In the genomic region with DNA sequence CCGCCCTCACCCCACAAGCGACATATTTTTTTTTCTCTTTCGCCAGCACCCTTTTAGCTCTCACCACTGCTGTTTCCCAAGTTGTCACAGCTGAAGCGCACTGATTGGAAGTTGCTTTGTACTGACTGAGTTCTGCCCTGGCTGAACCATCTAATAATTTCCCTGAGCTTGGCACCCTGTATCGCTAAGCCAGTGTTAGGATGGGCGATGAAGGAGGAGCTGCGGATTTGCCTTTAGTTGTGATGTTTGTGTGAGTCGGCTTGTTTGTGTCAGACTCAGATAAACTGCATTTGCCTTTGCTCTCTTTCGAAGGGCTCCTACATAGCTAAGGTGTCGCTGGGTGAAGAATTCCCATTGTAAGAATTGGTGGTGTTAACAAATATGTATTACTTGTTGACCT, we compare ENCODE assay signal across 9 cellular contexts. TPM values are rescaled to one million over a fixed set of nuclear protein-coding genes. Genes with fewer than 3 reads are reported as not detected.
A peak's percentile ranks its signal among the peaks of the same experiment; 100 is the strongest.
DNase-seq lines count a peak whose midpoint lies in the region; ATAC-seq, FAIRE-seq and TF ChIP-seq lines count a peak whose summit lies in the region.
"Had no signal": no experiment of that assay in that cellular context is flagged by ENCODE, and none has a peak within 500 bp of the region (broad histone marks: within the 10 kb centered on the region; RNA-seq: fewer than 3 reads in every experiment).

No MANE protein-coding gene starts in this region.

- H3K9me3 ChIP-seq in kidney (ENCODE audit: control insufficient read depth in 1 of 2, low read length in 2 of 2): no peaks in the 10 kb centered on the region
- H3K9me3 ChIP-seq in stomach: no peaks in the 10 kb centered on the region

- FAIRE-seq in kidney (lab: Jason Lieb, UNC): no peak

- peak overlapping the region; percentile 81 for H3K4me3 Mint-ChIP-seq in activated CD4-positive, alpha-beta T cell treated with anti-CD3 and anti-CD28 coated beads, Interleukin-2, amount 10 ng/mL, durations not matched to agents 7 days and 5 days
- H3K4me3 Mint-ChIP-seq in activated T-helper 2 cell treated with anti-CD3 and anti-CD28 coated beads, Interferon-gamma antibody, Interleukin-2, Interleukin-4, amounts not matched to agents 10 μg/mL and 5 μg/mL and 100 μg/mL, durations not matched to agents 14 hours and 24 hours and 36 hours (ENCODE audit: low read depth): peak overlapping the region; percentile 75

- H3K4me1 Mint-ChIP-seq in activated CD4-positive, alpha-beta T cell treated with anti-CD3 and anti-CD28 coated beads, Interleukin-2, amount 10 ng/mL, durations not matched to agents 7 days and 5 days: peaks cover 42% of the 10 kb centered on the region
- H3K4me1 Mint-ChIP-seq in activated T-helper 2 cell treated with anti-CD3 and anti-CD28 coated beads, Interferon-gamma antibody, Interleukin-2, Interleukin-4, amounts not matched to agents 10 μg/mL and 5 μg/mL and 100 μg/mL, durations not matched to agents 14 hours and 24 hours and 36 hours (ENCODE audit: low read depth): peaks cover 43% of the 10 kb centered on the region

- peak overlapping the region in 1 of 2 donors; percentile 47 for H3K9ac ChIP-seq in kidney (ENCODE audit: low read length in 2 of 2)

- H3K36me3 Mint-ChIP-seq in activated CD4-positive, alpha-beta T cell treated with anti-CD3 and anti-CD28 coated beads, Interleukin-2, amount 10 ng/mL, durations not matched to agents 7 days and 5 days (ENCODE audit: low read depth): peaks cover 5% of the 10 kb centered on the region
- H3K36me3 Mint-ChIP-seq in activated T-helper 2 cell treated with anti-CD3 and anti-CD28 coated beads, Interferon-gamma antibody, Interleukin-2, Interleukin-4, amounts not matched to agents 10 μg/mL and 5 μg/mL and 100 μg/mL, durations not matched to agents 14 hours and 24 hours and 36 hours (ENCODE audit: low read depth): no peaks in the 10 kb centered on the region

- no peak for DNase-seq in activated CD4-positive, alpha-beta T cell treated with anti-CD3 and anti-CD28 coated beads, Interleukin-2, amount 10 ng/mL, durations not matched to agents 7 days and 5 days
- DNase-seq in activated CD4-positive, alpha-beta T cell treated with anti-CD3 and anti-CD28 coated beads for 1 hour: no peak
- DNase-seq in activated T-helper 2 cell treated with anti-CD3 and anti-CD28 coated beads, Interferon-gamma antibody, Interleukin-2, Interleukin-4, amounts not matched to agents 10 μg/mL and 5 μg/mL and 100 μg/mL, durations not matched to agents 14 hours and 24 hours and 36 hours (ENCODE audit: low spot score): no peak
- DNase-seq in kidney (no peak), stomach (no peak), NCI-H345 treated with DMSO at 0.1 percent for 48 hours (lab: John Stamatoyannopoulos, UW; ENCODE audit: unreplicated experiment) (no peak)

- H3K36me3 ChIP-seq in kidney (ENCODE audit: control insufficient read depth in 1 of 2, insufficient read depth in 2 of 2, low read length in 2 of 2) (no peaks in the 10 kb centered on the region), stomach (peaks cover 0 to 5% (median 0%) of the 10 kb centered on the region in 4 donors)

- CTCF ChIA-PET in activated CD4-positive, alpha-beta T cell treated with anti-CD3 and anti-CD28 coated beads, Interleukin-2, amount 10 ng/mL, durations not matched to agents 7 days and 5 days (lab: Charles Lee): interaction anchor here (1.0 to 1.7 kb wide), 5 partner anchors 16 to 125 kb away, joined by 3 to 6 read pairs (median 4); no protein-coding TSS in a partner anchor

- intact Hi-C loops in activated T-helper 2 cell treated with anti-CD3 and anti-CD28 coated beads, Interferon-gamma antibody, Interleukin-2, Interleukin-4, amounts not matched to agents 10 μg/mL and 5 μg/mL and 100 μg/mL, durations not matched to agents 14 hours and 24 hours and 36 hours (cut with micrococcal nuclease): loop anchor here (5.0 to 10.0 kb wide), 3 partner anchors 47 to 200 kb away; no protein-coding TSS in a partner anchor
- intact Hi-C loops in kidney (cut with DNase I) (no loop called here), stomach (cut with DNase I; ENCODE audit: low total_unique reads) (no loop called here)

- H3K4me3 ChIP-seq in kidney (ENCODE audit: low read length in 2 of 2): peak overlapping the region; percentile 66 to 73
- peak overlapping the region; percentile 76 to 89 (median 79) for H3K4me3 ChIP-seq in stomach

- H3K4me1 ChIP-seq in kidney (ENCODE audit: control insufficient read depth in 1 of 2, insufficient read depth in 1 of 2, low read depth in 1 of 2, low read length in 2 of 2): peaks cover 5 to 6% of the 10 kb centered on the region in 2 donors
- peaks cover 27 to 63% (median 48%) of the 10 kb centered on the region in 4 donors for H3K4me1 ChIP-seq in stomach

- TF ChIP-seq POLR2A in stomach (IDR thresholded peaks at IDR 0.05): no peak

- H3K27ac ChIP-seq in kidney (ENCODE audit: low read depth in 2 of 2, low read length in 2 of 2) (peak overlapping the region; percentile 10 to 52), stomach (peak overlapping the region; percentile 26 to 88 (median 78))

- no peaks in the 10 kb centered on the region for H3K9me3 Mint-ChIP-seq in activated CD4-positive, alpha-beta T cell treated with anti-CD3 and anti-CD28 coated beads, Interleukin-2, amount 10 ng/mL, durations not matched to agents 7 days and 5 days
- H3K9me3 Mint-ChIP-seq in activated T-helper 2 cell treated with anti-CD3 and anti-CD28 coated beads, Interferon-gamma antibody, Interleukin-2, Interleukin-4, amounts not matched to agents 10 μg/mL and 5 μg/mL and 100 μg/mL, durations not matched to agents 14 hours and 24 hours and 36 hours: no peaks in the 10 kb centered on the region
- H3K9me3 Mint-ChIP-seq: dendritic cell treated with granulocyte-macrophage colony-stimulating factor and Interleukin-4, amounts not matched to agents 40 ng/mL and 50 ng/mL, for 4 days had no signal

- no peak for TF ChIP-seq CTCF in kidney (IDR thresholded peaks at IDR 0.05; ENCODE audit: borderline replicate concordance, extremely low read depth, insufficient read depth)
- no peak for TF ChIP-seq CTCF in stomach (IDR thresholded peaks at IDR 0.05)

- POLR2A ChIA-PET in activated CD4-positive, alpha-beta T cell treated with anti-CD3 and anti-CD28 coated beads, Interleukin-2, amount 10 ng/mL, durations not matched to agents 7 days and 5 days (lab: Charles Lee): no interaction called here

- TF ChIP-seq EP300 in stomach (IDR thresholded peaks at IDR 0.05): no peak

- H3K27ac Mint-ChIP-seq in activated CD4-positive, alpha-beta T cell treated with anti-CD3 and anti-CD28 coated beads, Interleukin-2, amount 10 ng/mL, durations not matched to agents 7 days and 5 days: peak overlapping the region; percentile 3
- H3K27ac Mint-ChIP-seq in activated T-helper 2 cell treated with anti-CD3 and anti-CD28 coated beads, Interferon-gamma antibody, Interleukin-2, Interleukin-4, amounts not matched to agents 10 μg/mL and 5 μg/mL and 100 μg/mL, durations not matched to agents 14 hours and 24 hours and 36 hours: no peak overlapping the region

- H3K27me3 ChIP-seq in stomach: peaks cover 0 to 3% (median 0%) of the 10 kb centered on the region in 3 donors

- ATAC-seq in HG02759 (IDR thresholded peaks at IDR 0.05; ENCODE audit: unreplicated experiment): no peak
- no peak for ATAC-seq in HG02973 (IDR thresholded peaks at IDR 0.05; ENCODE audit: unreplicated experiment)

- 19 to 45% (median 34%) methylated on average over 10 of the region's 10 CpGs for WGBS in stomach, 5 donors

- H3K27me3 Mint-ChIP-seq in activated CD4-positive, alpha-beta T cell treated with anti-CD3 and anti-CD28 coated beads, Interleukin-2, amount 10 ng/mL, durations not matched to agents 7 days and 5 days: peaks cover 18% of the 10 kb centered on the region
- H3K27me3 Mint-ChIP-seq in activated T-helper 2 cell treated with anti-CD3 and anti-CD28 coated beads, Interferon-gamma antibody, Interleukin-2, Interleukin-4, amounts not matched to agents 10 μg/mL and 5 μg/mL and 100 μg/mL, durations not matched to agents 14 hours and 24 hours and 36 hours (ENCODE audit: low read depth): peaks cover 18% of the 10 kb centered on the region

RNA-seq across cellular contexts. Expression of a gene that starts 1.3 kb away (rescaled TPM):
- 10 to 100 TPM; 23.8 to 25.4 TPM for total RNA-seq in activated CD4-positive, alpha-beta T cell treated with anti-CD3 and anti-CD28 coated beads, Interleukin-2, amount 10 ng/mL, durations not matched to agents 7 days and 5 days
- 11.1 and 12.4 TPM in 2 replicates for total RNA-seq in activated T-helper 2 cell treated with anti-CD3 and anti-CD28 coated beads, Interferon-gamma antibody, Interleukin-2, Interleukin-4, amounts not matched to agents 10 μg/mL and 5 μg/mL and 100 μg/mL, durations not matched to agents 14 hours and 24 hours and 36 hours
- 18.5 TPM for total RNA-seq in kidney
- 12.5 TPM for polyA plus RNA-seq in kidney (ENCODE audit: insufficient read depth, low read depth, low replicate concordance)
- 10 to 100 TPM in 4 of 5 donors, 1 to 10 TPM in 1; 5.8 to 92.2 (median 14.8) TPM for total RNA-seq in stomach
- 1 to 10 TPM; 3.8 to 5.5 (median 5.2) TPM for polyA plus RNA-seq in stomach
